1 cellular context compared by ENCODE assay signal in genomic region chr16:52573365-52574104, GRCh38.
TF ChIP-seq lines count a peak whose summit lies in the region.

No MANE protein-coding gene starts in this region.

TF ChIP-seq in HepG2, 621 proteins besides CTCF, POLR2A, EP300 and RAD21 (continued from another document and continues in another):
- TF ChIP-seq TBL1XR1 (IDR thresholded peaks at IDR 0.05; ENCODE audit: borderline replicate concordance, low read length, partially characterized antibody) (no peak), ETV5 (CRISPR knock-in tag; IDR thresholded peaks at IDR 0.05; ENCODE audit: borderline replicate concordance) (peak; percentile 98), ZNF614 (CRISPR knock-in tag; IDR thresholded peaks at IDR 0.05; ENCODE audit: borderline replicate concordance) (peak; percentile 92), AHR (CRISPR knock-in tag; IDR thresholded peaks at IDR 0.05) (no peak; the same call in 1 of the 2 replicates), ZNF484 (CRISPR knock-in tag; IDR thresholded peaks at IDR 0.05; ENCODE audit: borderline replicate concordance, low read depth) (no peak), ZNF703 (CRISPR knock-in tag; IDR thresholded peaks at IDR 0.05; ENCODE audit: borderline replicate concordance) (no peak), REL (CRISPR knock-in tag; conservative IDR thresholded peaks at IDR 0.05) (no peak), U2AF2 (IDR thresholded peaks at IDR 0.05; ENCODE audit: low read depth, low read length) (no peak), TP53 (CRISPR knock-in tag; conservative IDR thresholded peaks at IDR 0.05) (no peak), ZNF841 (CRISPR knock-in tag; IDR thresholded peaks at IDR 0.05; ENCODE audit: borderline replicate concordance) (no peak), SMAD1 (CRISPR knock-in tag; IDR thresholded peaks at IDR 0.05; ENCODE audit: borderline replicate concordance, low read depth) (no peak), KLF9 (CRISPR knock-in tag; IDR thresholded peaks at IDR 0.05; ENCODE audit: low read depth) (no peak; the same call in 1 of the 2 replicates), TFAP4 (IDR thresholded peaks at IDR 0.05; ENCODE audit: borderline replicate concordance, low read depth) (no peak), MIER3 (CRISPR knock-in tag; IDR thresholded peaks at IDR 0.05; ENCODE audit: borderline replicate concordance) (peak; percentile 93; the same call in 1 of the 2 replicates), CREM (IDR thresholded peaks at IDR 0.05) (peak; percentile 73), CREM (CRISPR knock-in tag; IDR thresholded peaks at IDR 0.05) (no peak), ZSCAN22 (CRISPR knock-in tag; IDR thresholded peaks at IDR 0.05) (0 out of 2 replicates have a peak, but pooled peaks have one; percentile 47), ISL2 (CRISPR knock-in tag; IDR thresholded peaks at IDR 0.05) (peak; percentile 80), PHB2 (IDR thresholded peaks at IDR 0.05; ENCODE audit: partially characterized antibody) (no peak), ZNF607 (CRISPR knock-in tag; IDR thresholded peaks at IDR 0.05; ENCODE audit: borderline replicate concordance) (peak; percentile 75; the same call in 1 of the 2 replicates), KLF6 (CRISPR knock-in tag; IDR thresholded peaks at IDR 0.05) (peak; percentile 56; the same call in 1 of the 2 replicates), AFF4 (CRISPR knock-in tag; IDR thresholded peaks at IDR 0.05) (no peak), NFKB2 (CRISPR knock-in tag; IDR thresholded peaks at IDR 0.05; ENCODE audit: borderline replicate concordance) (no peak), ZSCAN31 (CRISPR knock-in tag; IDR thresholded peaks at IDR 0.05; ENCODE audit: low read depth) (peak; percentile 77; the same call in 1 of the 2 replicates), CENPBD1 (CRISPR knock-in tag; IDR thresholded peaks at IDR 0.05; ENCODE audit: borderline replicate concordance, low read depth) (peak; percentile 87; the same call in 1 of the 2 replicates), CHD2 (IDR thresholded peaks at IDR 0.05; ENCODE audit: low read depth, low read length) (no peak), ZSCAN12 (CRISPR knock-in tag; IDR thresholded peaks at IDR 0.05) (no peak), ATRX (CRISPR knock-in tag; IDR thresholded peaks at IDR 0.05; ENCODE audit: borderline replicate concordance) (no peak), ZBTB8A (CRISPR knock-in tag; IDR thresholded peaks at IDR 0.05; ENCODE audit: borderline replicate concordance, low read depth) (no peak), ZNF891 (CRISPR knock-in tag; IDR thresholded peaks at IDR 0.05) (no peak), ZNF543 (CRISPR knock-in tag; IDR thresholded peaks at IDR 0.05) (no peak; the same call in 1 of the 2 replicates), ZNF326 (CRISPR knock-in tag; IDR thresholded peaks at IDR 0.05; ENCODE audit: borderline replicate concordance) (no peak), FOXA3 (CRISPR knock-in tag; IDR thresholded peaks at IDR 0.05) (peak; percentile 94), ZBTB3 (CRISPR knock-in tag; IDR thresholded peaks at IDR 0.05; ENCODE audit: borderline replicate concordance, low read depth) (0 out of 2 replicates have a peak, but pooled peaks have one; percentile 44), MTF2 (CRISPR knock-in tag; IDR thresholded peaks at IDR 0.05; ENCODE audit: borderline replicate concordance) (no peak), JUND (CRISPR knock-in tag; IDR thresholded peaks at IDR 0.05) (no peak), MAX (IDR thresholded peaks at IDR 0.05) (peak; percentile 75), HDAC2 (CRISPR knock-in tag; IDR thresholded peaks at IDR 0.05) (peak; percentile 99), ZFY (CRISPR knock-in tag; IDR thresholded peaks at IDR 0.05) (no peak), ZC3H4 (CRISPR knock-in tag; IDR thresholded peaks at IDR 0.05; ENCODE audit: borderline replicate concordance) (no peak)
- TF ChIP-seq, protein P1, sequence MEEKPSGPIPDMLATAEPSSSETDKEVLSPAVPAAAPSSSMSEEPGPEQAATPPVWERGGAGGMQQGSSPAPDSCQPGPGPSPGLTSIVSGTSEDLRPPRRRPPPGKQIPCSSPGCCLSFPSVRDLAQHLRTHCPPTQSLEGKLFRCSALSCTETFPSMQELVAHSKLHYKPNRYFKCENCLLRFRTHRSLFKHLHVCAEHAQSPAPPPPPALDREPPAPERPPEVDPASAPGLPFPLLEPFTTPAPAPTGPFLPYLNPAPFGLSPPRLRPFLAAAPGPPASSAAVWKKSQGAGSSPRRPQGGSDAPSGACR (CRISPR knock-in tag; IDR thresholded peaks at IDR 0.05), result no peak
- TF ChIP-seq, protein P2, sequence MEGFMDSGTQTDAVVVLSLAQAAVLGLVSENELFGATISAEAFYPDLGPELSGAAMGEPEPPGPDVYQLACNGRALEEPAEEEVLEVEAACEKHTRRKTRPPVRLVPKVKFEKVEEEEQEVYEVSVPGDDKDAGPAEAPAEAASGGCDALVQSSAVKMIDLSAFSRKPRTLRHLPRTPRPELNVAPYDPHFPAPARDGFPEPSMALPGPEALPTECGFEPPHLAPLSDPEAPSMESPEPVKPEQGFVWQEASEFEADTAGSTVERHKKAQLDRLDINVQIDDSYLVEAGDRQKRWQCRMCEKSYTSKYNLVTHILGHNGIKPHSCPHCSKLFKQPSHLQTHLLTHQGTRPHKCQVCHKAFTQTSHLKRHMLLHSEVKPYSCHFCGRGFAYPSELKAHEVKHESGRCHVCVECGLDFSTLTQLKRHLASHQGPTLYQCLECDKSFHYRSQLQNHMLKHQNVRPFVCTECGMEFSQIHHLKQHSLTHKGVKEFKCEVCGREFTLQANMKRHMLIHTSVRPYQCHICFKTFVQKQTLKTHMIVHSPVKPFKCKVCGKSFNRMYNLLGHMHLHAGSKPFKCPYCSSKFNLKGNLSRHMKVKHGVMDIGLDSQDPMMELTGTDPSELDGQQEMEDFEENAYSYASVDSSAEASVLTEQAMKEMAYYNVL (CRISPR knock-in tag; IDR thresholded peaks at IDR 0.05; ENCODE audit: borderline replicate concordance), result peak; percentile 94; the same call in 1 of the 2 replicates
- TF ChIP-seq, protein P3, sequence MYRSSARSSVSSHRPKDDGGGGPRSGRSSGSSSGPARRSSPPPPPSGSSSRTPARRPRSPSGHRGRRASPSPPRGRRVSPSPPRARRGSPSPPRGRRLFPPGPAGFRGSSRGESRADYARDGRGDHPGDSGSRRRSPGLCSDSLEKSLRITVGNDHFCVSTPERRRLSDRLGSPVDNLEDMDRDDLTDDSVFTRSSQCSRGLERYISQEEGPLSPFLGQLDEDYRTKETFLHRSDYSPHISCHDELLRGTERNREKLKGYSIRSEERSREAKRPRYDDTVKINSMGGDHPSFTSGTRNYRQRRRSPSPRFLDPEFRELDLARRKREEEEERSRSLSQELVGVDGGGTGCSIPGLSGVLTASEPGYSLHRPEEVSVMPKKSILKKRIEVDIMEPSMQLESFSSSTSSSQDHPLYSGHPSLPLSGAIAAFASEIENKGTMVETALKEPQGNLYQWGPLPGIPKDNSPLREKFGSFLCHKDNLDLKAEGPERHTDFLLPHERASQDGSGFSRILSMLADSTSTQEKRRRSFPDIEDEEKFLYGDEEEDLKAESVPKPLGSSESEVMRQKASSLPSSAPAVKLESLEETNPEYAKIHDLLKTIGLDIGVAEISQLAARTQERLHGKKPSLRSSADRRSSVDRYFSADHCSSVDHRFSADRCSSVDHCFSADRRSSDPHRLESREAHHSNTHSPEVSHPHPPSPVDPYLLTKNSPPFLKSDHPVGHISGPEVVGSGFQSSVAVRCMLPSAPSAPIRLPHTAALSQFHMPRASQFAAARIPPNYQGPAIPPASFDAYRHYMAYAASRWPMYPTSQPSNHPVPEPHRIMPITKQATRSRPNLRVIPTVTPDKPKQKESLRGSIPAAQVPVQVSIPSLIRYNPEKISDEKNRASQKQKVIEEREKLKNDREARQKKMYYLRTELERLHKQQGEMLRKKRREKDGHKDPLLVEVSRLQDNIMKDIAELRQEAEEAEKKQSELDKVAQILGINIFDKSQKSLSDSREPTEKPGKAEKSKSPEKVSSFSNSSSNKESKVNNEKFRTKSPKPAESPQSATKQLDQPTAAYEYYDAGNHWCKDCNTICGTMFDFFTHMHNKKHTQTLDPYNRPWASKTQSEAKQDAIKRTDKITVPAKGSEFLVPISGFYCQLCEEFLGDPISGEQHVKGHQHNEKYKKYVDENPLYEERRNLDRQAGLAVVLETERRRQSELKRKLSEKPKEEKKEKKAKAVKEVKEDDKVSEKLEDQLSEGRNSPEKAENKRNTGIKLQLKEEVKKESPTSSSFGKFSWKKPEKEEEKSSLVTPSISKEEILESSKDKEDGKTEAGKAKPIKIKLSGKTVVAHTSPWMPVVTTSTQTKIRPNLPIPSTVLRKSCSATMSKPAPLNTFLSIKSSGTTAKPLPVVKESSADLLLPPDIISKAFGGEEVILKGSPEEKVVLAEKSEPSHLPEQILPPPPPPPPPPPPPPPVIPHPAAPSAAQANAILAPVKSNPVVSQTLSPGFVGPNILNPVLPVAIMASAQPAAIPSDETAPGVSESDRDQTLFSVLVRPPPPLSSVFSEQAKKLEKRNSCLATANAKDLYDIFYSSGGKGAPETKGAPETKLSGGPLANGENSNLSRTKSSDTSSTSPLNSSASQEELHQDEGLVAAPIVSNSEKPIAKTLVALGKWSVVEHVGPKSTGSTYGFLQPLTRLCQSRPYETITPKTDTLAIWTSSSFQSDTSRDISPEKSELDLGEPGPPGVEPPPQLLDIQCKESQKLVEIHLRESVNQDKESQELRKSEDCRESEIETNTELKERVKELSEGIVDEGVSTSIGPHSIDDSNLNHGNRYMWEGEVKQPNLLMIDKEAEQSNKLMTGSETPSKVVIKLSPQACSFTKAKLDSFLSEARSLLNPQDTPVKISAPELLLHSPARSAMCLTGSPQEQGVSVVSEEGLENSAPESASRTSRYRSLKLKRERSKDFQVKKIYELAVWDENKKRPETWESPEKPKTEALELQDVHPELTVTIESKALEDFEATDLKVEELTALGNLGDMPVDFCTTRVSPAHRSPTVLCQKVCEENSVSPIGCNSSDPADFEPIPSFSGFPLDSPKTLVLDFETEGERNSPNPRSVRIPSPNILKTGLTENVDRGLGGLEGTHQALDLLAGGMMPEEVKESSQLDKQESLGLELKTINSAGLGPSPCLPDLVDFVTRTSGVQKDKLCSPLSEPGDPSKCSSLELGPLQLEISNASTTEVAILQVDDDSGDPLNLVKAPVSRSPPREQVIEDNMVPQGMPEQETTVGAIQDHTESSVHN (CRISPR knock-in tag; IDR thresholded peaks at IDR 0.05), result no peak
- TF ChIP-seq, protein P4, sequence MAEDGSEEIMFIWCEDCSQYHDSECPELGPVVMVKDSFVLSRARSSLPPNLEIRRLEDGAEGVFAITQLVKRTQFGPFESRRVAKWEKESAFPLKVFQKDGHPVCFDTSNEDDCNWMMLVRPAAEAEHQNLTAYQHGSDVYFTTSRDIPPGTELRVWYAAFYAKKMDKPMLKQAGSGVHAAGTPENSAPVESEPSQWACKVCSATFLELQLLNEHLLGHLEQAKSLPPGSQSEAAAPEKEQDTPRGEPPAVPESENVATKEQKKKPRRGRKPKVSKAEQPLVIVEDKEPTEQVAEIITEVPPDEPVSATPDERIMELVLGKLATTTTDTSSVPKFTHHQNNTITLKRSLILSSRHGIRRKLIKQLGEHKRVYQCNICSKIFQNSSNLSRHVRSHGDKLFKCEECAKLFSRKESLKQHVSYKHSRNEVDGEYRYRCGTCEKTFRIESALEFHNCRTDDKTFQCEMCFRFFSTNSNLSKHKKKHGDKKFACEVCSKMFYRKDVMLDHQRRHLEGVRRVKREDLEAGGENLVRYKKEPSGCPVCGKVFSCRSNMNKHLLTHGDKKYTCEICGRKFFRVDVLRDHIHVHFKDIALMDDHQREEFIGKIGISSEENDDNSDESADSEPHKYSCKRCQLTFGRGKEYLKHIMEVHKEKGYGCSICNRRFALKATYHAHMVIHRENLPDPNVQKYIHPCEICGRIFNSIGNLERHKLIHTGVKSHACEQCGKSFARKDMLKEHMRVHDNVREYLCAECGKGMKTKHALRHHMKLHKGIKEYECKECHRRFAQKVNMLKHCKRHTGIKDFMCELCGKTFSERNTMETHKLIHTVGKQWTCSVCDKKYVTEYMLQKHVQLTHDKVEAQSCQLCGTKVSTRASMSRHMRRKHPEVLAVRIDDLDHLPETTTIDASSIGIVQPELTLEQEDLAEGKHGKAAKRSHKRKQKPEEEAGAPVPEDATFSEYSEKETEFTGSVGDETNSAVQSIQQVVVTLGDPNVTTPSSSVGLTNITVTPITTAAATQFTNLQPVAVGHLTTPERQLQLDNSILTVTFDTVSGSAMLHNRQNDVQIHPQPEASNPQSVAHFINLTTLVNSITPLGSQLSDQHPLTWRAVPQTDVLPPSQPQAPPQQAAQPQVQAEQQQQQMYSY (CRISPR knock-in tag; IDR thresholded peaks at IDR 0.05), result peak; percentile 57
